35 cellular contexts compared by ENCODE assay signal in the genomic region with DNA sequence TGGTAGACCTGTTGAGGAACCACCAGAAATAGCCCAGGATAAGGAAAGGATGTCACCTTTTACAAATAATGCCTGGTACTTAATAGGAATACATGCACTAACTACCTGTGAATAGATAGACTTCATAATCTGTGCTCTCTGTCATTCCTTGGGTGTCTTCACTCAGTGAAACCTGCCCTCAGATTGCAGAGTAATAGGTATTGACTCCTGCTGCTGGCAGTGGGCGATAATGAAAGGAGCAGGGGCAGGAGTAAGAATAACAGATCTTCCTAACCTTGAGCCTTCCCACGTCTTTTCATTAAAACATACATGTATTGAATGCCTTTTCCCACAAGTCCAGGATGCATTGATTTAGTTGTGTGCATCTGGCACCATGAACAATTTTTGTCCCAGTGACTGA. TPM values are rescaled to one million over a fixed set of nuclear protein-coding genes. Genes with fewer than 3 reads are reported as not detected.
DNase-seq lines count a peak whose midpoint lies in the region; FAIRE-seq and TF ChIP-seq lines count a peak whose summit lies in the region.
"Had no signal": no experiment of that assay in that cellular context is flagged by ENCODE, and none has a peak within 500 bp of the region (broad histone marks: within the 10 kb centered on the region; RNA-seq: fewer than 3 reads in every experiment).

No MANE protein-coding gene starts in this region.

- H3K36me3 ChIP-seq in astrocyte (ENCODE audit: insufficient read depth, low read length) = peaks cover 9% of the 10 kb centered on the region
- H3K36me3 ChIP-seq: BE2C had no signal

- DNase-seq in astrocyte (ENCODE audit: low read depth) (no peak), ecto neural progenitor cell (ENCODE audit: low spot score) (peak; percentile 1), SKM-1 (lab: John Stamatoyannopoulos, UW; ENCODE audit: unreplicated experiment) (no peak)
- no peak for DNase-seq in stimulated activated CD4-positive, alpha-beta T cell treated with anti-CD3 and anti-CD28 coated beads, Interleukin-1b, Interleukin-23, amount 100 ng/mL, for 48 hours
- DNase-seq: 8988T; ACHN; AML-193; BE2C; C1 segment of cervical spinal cord; Caco-2; Calu3; CD4-positive, alpha-beta memory T cell; CD4-positive, alpha-beta T cell; CD4-positive, CD25-positive, alpha-beta regulatory T cell; CD8-positive, alpha-beta memory T cell; CD8-positive, alpha-beta T cell; COR-L47; DMS 273 treated with DMSO at 0.1 percent for 48 hours; DMS153; DMS53; DMS79; DMS79 treated with DMSO at 0.1 percent for 48 hours; DND-41; EL had no signal

- H3K4me1 ChIP-seq in astrocyte (ENCODE audit: insufficient read depth, low read length) = no peaks in the 10 kb centered on the region
- H3K4me1 ChIP-seq: A549; BE2C; BLaER1; BLaER1 treated with 17β-estradiol and CSF1 and Interleukin-3, amounts not matched to agents 10 nM and 100 nM; Caco-2 had no signal

- no peak overlapping the region for H3K4me3 Mint-ChIP-seq in astrocyte (ENCODE audit: unreplicated experiment)
- H3K4me3 Mint-ChIP-seq: B cell; CD14-positive monocyte; CD4-positive, alpha-beta memory T cell; CD4-positive, alpha-beta T cell; CD4-positive, CD25-positive, alpha-beta regulatory T cell; CD8-positive, alpha-beta memory T cell; CD8-positive, alpha-beta T cell had no signal

- H4K20me1 ChIP-seq in astrocyte (ENCODE audit: insufficient read depth, low read length) = no peaks in the 10 kb centered on the region
- H4K20me1 ChIP-seq: BLaER1; BLaER1 treated with 17β-estradiol and CSF1 and Interleukin-3, amounts not matched to agents 10 nM and 100 nM had no signal

- H3K79me2 ChIP-seq in astrocyte (ENCODE audit: insufficient read depth, low read length) = no peaks in the 10 kb centered on the region

- peak; percentile 20 for FAIRE-seq in astrocyte (lab: Jason Lieb, UNC)
- FAIRE-seq: A204.1, A549, D721Med had no signal

- H3K9ac ChIP-seq in astrocyte (ENCODE audit: low read length) = no peak overlapping the region
- H3K9ac ChIP-seq: BLaER1; BLaER1 treated with 17β-estradiol and CSF1 and Interleukin-3, amounts not matched to agents 10 nM and 100 nM had no signal

- H3K4me2 ChIP-seq in astrocyte (ENCODE audit: low read length) = no peak overlapping the region
- H3K4me2 ChIP-seq: A549; BLaER1; BLaER1 treated with 17β-estradiol and CSF1 and Interleukin-3, amounts not matched to agents 10 nM and 100 nM had no signal

- H2AFZ ChIP-seq in astrocyte (ENCODE audit: low read depth, low read length) = no peak overlapping the region

- TF ChIP-seq CTCF in astrocyte (IDR thresholded peaks at IDR 0.05; ENCODE audit: insufficient read depth, low read depth, low read length) = no peak

- H3K27me3 Mint-ChIP-seq in astrocyte (ENCODE audit: low read depth, unreplicated experiment) = no peaks in the 10 kb centered on the region
- H3K27me3 Mint-ChIP-seq: B cell; CD4-positive, alpha-beta memory T cell; CD4-positive, alpha-beta T cell; CD4-positive, CD25-positive, alpha-beta regulatory T cell; CD8-positive, alpha-beta memory T cell had no signal

- no peaks in the 10 kb centered on the region for H3K9me3 ChIP-seq in astrocyte (ENCODE audit: insufficient read depth, low read depth, low read length)
- H3K9me3 ChIP-seq: A549; BE2C; BLaER1; BLaER1 treated with 17β-estradiol and CSF1 and Interleukin-3, amounts not matched to agents 10 nM and 100 nM; Caco-2 had no signal

- H3K9me3 Mint-ChIP-seq in astrocyte (ENCODE audit: unreplicated experiment) = no peaks in the 10 kb centered on the region
- H3K9me3 Mint-ChIP-seq: CD14-positive monocyte; CD4-positive, alpha-beta memory T cell; CD4-positive, alpha-beta T cell; CD4-positive, CD25-positive, alpha-beta regulatory T cell; CD8-positive, alpha-beta memory T cell; CD8-positive, alpha-beta T cell had no signal

- no peaks in the 10 kb centered on the region for H3K27me3 ChIP-seq in astrocyte (ENCODE audit: insufficient read depth, low read length)
- H3K27me3 ChIP-seq: BE2C; BLaER1; BLaER1 treated with 17β-estradiol and CSF1 and Interleukin-3, amounts not matched to agents 10 nM and 100 nM had no signal

- H3K4me1 Mint-ChIP-seq in astrocyte (ENCODE audit: low read depth, unreplicated experiment) = peaks cover 3% of the 10 kb centered on the region
- H3K4me1 Mint-ChIP-seq: B cell; CD14-positive monocyte; CD4-positive, alpha-beta memory T cell had no signal

- peaks cover 20% of the 10 kb centered on the region for H3K36me3 Mint-ChIP-seq in astrocyte (ENCODE audit: low read depth, unreplicated experiment)

- H3K27ac Mint-ChIP-seq in astrocyte (ENCODE audit: unreplicated experiment) = no peak overlapping the region
- H3K27ac Mint-ChIP-seq: B cell; CD14-positive monocyte; CD4-positive, alpha-beta memory T cell; CD4-positive, alpha-beta T cell; CD8-positive, alpha-beta T cell had no signal

- no peak overlapping the region for H3K27ac ChIP-seq in astrocyte (ENCODE audit: low read depth, low read length)
- H3K27ac ChIP-seq: 22Rv1; A549; BLaER1; BLaER1 treated with 17β-estradiol and CSF1 and Interleukin-3, amounts not matched to agents 10 nM and 100 nM; C4-2B had no signal

- H3K4me3 ChIP-seq in astrocyte (ENCODE audit: insufficient read depth, low read depth, low read length) = no peak overlapping the region
- H3K4me3 ChIP-seq: A549; BLaER1; BLaER1 treated with 17β-estradiol and CSF1 and Interleukin-3, amounts not matched to agents 10 nM and 100 nM had no signal

RNA-seq across cellular contexts. Expression of gene FABP3, which starts 16.4 kb away (rescaled TPM):
- 13.5 and 20.4 TPM in 2 replicates for total RNA-seq in astrocyte
- total RNA-seq: A673; B cell; Calu3; CD4-positive, alpha-beta T cell; CD4-positive, CD25-positive, alpha-beta regulatory T cell; CD8-positive, alpha-beta memory T cell; CD8-positive, alpha-beta T cell; Daoy had no signal

RNA-seq across cellular contexts. Expression of gene SERINC2, which starts 56.6 kb away (rescaled TPM):
- total RNA-seq in astrocyte = 29.4 and 30.4 TPM in 2 replicates
- total RNA-seq: CD4-positive, CD25-positive, alpha-beta regulatory T cell; CD8-positive, alpha-beta T cell had no signal

RNA-seq across cellular contexts. Expression of gene ZCCHC17, which starts 59.6 kb away (rescaled TPM):
- total RNA-seq in astrocyte = 43.4 and 51.3 TPM in 2 replicates

RNA-seq across cellular contexts. Expression of gene SNRNP40, which starts 59.8 kb away (rescaled TPM):
- total RNA-seq in astrocyte = 41.0 and 42.0 TPM in 2 replicates
